Comparison of ENCODE assay signal across 8 cellular contexts in the genomic region with DNA sequence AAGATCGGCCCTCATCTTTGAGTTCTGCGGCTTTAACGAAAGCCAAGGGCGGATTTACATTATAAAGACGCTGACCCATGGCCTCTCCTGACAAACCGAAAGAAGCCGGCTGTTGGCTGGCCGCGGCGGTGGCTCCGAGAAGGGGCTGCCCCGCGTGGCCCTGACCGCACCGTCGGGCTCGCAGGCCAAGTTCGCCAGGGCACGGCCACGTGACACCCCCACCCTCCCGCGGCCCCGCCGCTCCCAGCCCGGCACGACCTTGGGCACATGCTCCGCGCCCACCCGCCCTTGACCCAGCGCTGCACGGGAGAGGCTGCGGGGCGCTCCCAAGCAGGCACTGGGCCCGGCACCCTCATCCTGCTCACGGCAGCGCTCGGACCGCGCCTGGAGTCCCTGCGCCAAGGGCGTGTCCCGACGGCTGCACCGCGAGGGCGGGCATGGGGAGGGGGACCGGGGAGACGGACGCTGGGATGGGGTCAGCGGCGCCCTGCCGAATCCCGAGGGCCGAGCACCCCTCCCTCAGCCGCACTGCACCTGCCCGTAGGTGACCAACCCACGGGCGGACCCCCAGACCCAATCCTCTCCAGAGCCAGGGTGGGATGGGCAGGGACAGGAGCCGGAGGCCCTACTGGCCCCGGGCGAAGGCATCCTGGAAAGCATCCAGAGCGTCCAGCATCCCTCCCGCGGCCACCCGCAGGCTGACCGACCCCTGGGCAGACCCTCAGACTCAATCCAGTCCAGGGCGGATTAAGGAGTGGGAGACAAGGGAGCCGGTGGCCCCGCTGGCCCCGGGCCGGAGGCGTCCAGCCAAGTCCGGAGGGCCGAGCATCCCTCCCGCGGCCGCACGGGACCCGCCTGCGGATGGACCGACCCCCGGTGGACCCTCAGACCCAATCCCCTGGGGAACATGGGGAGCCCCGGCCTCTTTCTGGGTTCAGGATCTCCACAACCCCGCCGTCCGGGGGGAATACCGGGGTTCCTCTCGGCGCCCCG. TPM values are rescaled to one million over a fixed set of nuclear protein-coding genes. Genes with fewer than 3 reads are reported as not detected.
DNase-seq lines count a peak whose midpoint lies in the region; ATAC-seq and TF ChIP-seq lines count a peak whose summit lies in the region.

No MANE protein-coding gene starts in this region.

- H3K27me3 Mint-ChIP-seq in activated T-cell treated with anti-CD3 and anti-CD28 coated beads, Interleukin-2, amount 50 U/mL, for 4 hours (ENCODE audit: low read depth): no peaks in the 10 kb centered on the region

- peaks cover 40% of the 10 kb centered on the region for H3K27me3 ChIP-seq in neuron (ENCODE audit: insufficient read depth, low read length)

- H3K4me3 ChIP-seq in foreskin fibroblast (ENCODE audit: low read depth in 1 of 2, low read length in 2 of 2) (peak overlapping the region; percentile 62 to 89), neuron (ENCODE audit: low read length) (peak overlapping the region; percentile 61)

- H3K9me3 Mint-ChIP-seq in activated T-cell treated with anti-CD3 and anti-CD28 coated beads, Interleukin-2, amount 50 U/mL, for 4 hours: no peaks in the 10 kb centered on the region

- peaks cover 54% of the 10 kb centered on the region for H3K4me1 Mint-ChIP-seq in activated T-cell treated with anti-CD3 and anti-CD28 coated beads, Interleukin-2, amount 50 U/mL, for 4 hours (ENCODE audit: low read depth)

- H3K4me1 ChIP-seq in neuron (ENCODE audit: insufficient read depth, low read length): peaks cover 27% of the 10 kb centered on the region

- peaks cover 3% of the 10 kb centered on the region; the same call in 1 of the 2 replicates for H3K36me3 ChIP-seq in KOPT-K1 (ENCODE audit: insufficient read depth, low read length)
- H3K36me3 ChIP-seq in neuron (ENCODE audit: insufficient read depth, low read length): no peaks in the 10 kb centered on the region

- no peaks in the 10 kb centered on the region for H3K36me3 Mint-ChIP-seq in activated T-cell treated with anti-CD3 and anti-CD28 coated beads, Interleukin-2, amount 50 U/mL, for 4 hours (ENCODE audit: insufficient read depth)

- H3K9me3 ChIP-seq in KOPT-K1 (ENCODE audit: insufficient read depth, low read length, poor library complexity, severe bottlenecking) (no peaks in the 10 kb centered on the region), neuron (ENCODE audit: low read length) (no peaks in the 10 kb centered on the region)

- TF ChIP-seq CTCF in foreskin fibroblast (IDR thresholded peaks at IDR 0.05; ENCODE audit: low read depth, low read length): no peak

- no peak for ATAC-seq in activated T-cell treated with anti-CD3 and anti-CD28 coated beads, Interleukin-2, amount 50 U/mL, for 4 hours
- ATAC-seq in GM18858 (IDR thresholded peaks at IDR 0.05; ENCODE audit: unreplicated experiment) (no peak), HG03280 (IDR thresholded peaks at IDR 0.05; ENCODE audit: unreplicated experiment) (no peak), GM21619 (IDR thresholded peaks at IDR 0.05; ENCODE audit: unreplicated experiment) (no peak)

- peak; percentile 35 for DNase-seq in EH (ENCODE audit: low read depth)
- DNase-seq in activated T-cell treated with anti-CD3 and anti-CD28 coated beads, Interleukin-2, amount 50 U/mL, for 4 hours: no peak
- peak; percentile 35 to 66 for DNase-seq in foreskin fibroblast

- no peak overlapping the region for H2AFZ ChIP-seq in neuron (ENCODE audit: low read depth, low read length)

- peak overlapping the region; percentile 83 for H3K4me3 Mint-ChIP-seq in activated T-cell treated with anti-CD3 and anti-CD28 coated beads, Interleukin-2, amount 50 U/mL, for 4 hours

- peak overlapping the region; percentile 88 for H3K27ac ChIP-seq in KOPT-K1 (ENCODE audit: low read depth, low read length, poor library complexity, severe bottlenecking)

RNA-seq across cellular contexts. Expression of gene CPT1A, which starts 0.8 kb away (rescaled TPM):
- 10 to 100 TPM; 12.3 to 15.8 (median 14.2) TPM for total RNA-seq in activated T-cell treated with anti-CD3 and anti-CD28 coated beads, Interleukin-2, amount 50 U/mL, for 4 hours
